ENCODE assay signal across 9 cellular contexts in the genomic region with DNA sequence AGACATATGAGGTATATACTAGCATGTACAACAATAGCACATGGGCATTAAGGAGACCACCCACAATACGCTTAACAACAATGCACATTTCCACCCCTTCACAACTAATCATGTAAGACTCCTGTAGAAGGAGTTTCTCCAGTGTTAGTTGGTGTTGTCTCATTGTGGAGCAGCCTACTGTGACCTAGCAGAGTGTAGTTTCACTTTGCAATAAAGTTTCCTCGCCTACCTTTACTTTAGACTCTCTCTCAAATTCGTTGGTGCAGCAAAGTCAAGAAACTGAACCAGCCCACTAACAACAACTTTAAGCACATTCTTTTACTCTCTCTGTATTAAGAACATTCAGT.
DNase-seq lines count a peak whose midpoint lies in the region; ATAC-seq and TF ChIP-seq lines count a peak whose summit lies in the region.
"Had no signal": no experiment of that assay in that cellular context is flagged by ENCODE, and none has a peak within 500 bp of the region (broad histone marks: within the 10 kb centered on the region; RNA-seq: fewer than 3 reads in every experiment).

No MANE protein-coding gene starts in this region.

- TF ChIP-seq CTCF in GM23338 (conservative IDR thresholded peaks at IDR 0.05; ENCODE audit: low read depth in 2 of 2) = no peak
- no peak for TF ChIP-seq CTCF in H9 (conservative IDR thresholded peaks at IDR 0.05)

- H3K23me2 ChIP-seq in H9 (ENCODE audit: insufficient read length, low read depth, low read length, poor library complexity, severe bottlenecking) = no peaks in the 10 kb centered on the region

- no peaks in the 10 kb centered on the region for H3K27me3 Mint-ChIP-seq in activated T-cell treated with anti-CD3 and anti-CD28 coated beads, Interleukin-2, amount 50 U/mL, for 4 hours (ENCODE audit: low read depth)
- no peaks in the 10 kb centered on the region for H3K27me3 Mint-ChIP-seq in GM23338 (ENCODE audit: insufficient read depth, low read depth, poor library complexity)
- no peaks in the 10 kb centered on the region for H3K27me3 Mint-ChIP-seq in natural killer cell treated with Interleukin-12 subunit alpha and Interleukin-12 subunit beta and Interleukin-15 and Interleukin-18, amount 100 ng/mL, for 72 hours
- no peaks in the 10 kb centered on the region for H3K27me3 Mint-ChIP-seq in H9 (ENCODE audit: low read depth)

- no peak overlapping the region for H2BK15ac ChIP-seq in H9 (ENCODE audit: low read depth, low read length)

- no peak overlapping the region for H3K4me3 ChIP-seq in GM23338

- H2BK120ac ChIP-seq in H9 (ENCODE audit: low read depth, low read length, poor library complexity, severe bottlenecking) = no peak overlapping the region

- no peak for DNase-seq in activated T-cell treated with anti-CD3 and anti-CD28 coated beads, Interleukin-2, amount 50 U/mL, for 4 hours
- DNase-seq in activated T-cell treated with anti-CD3 and anti-CD28 coated beads for 4 hours (no peak), GM23338 (ENCODE audit: low spot score) (no peak), NCI-H146 treated with DMSO at 0.1 percent for 48 hours (lab: John Stamatoyannopoulos, UW; ENCODE audit: unreplicated experiment) (no peak), NCI-H748 (lab: John Stamatoyannopoulos, UW; ENCODE audit: unreplicated experiment) (no peak), H9 (no peak)
- DNase-seq in natural killer cell treated with Interleukin-12 subunit alpha and Interleukin-12 subunit beta and Interleukin-15 and Interleukin-18, amount 100 ng/mL, for 72 hours (ENCODE audit: low spot score) = no peak
- DNase-seq: COR-L47 had no signal

- H3K27ac Mint-ChIP-seq in GM23338 (no peak overlapping the region), H9 (no peak overlapping the region)
- peak overlapping the region; percentile 93 to 94 for H3K27ac Mint-ChIP-seq in natural killer cell treated with Interleukin-12 subunit alpha and Interleukin-12 subunit beta and Interleukin-15 and Interleukin-18, amount 100 ng/mL, for 72 hours

- H2BK5ac ChIP-seq in H9 (ENCODE audit: insufficient read length, low read length) = no peak overlapping the region

- no peaks in the 10 kb centered on the region for H3K9me3 ChIP-seq in H9 (ENCODE audit: control insufficient read depth, low read depth, low read length)

- H3K56ac ChIP-seq in H9 (ENCODE audit: insufficient read length, low read depth, low read length) = no peak overlapping the region

- H3K23ac ChIP-seq in H9 (ENCODE audit: insufficient read length, low read depth, low read length) = no peak overlapping the region

- H3F3A ChIP-seq in GM23338 (replicated peaks; ENCODE audit: low read depth) = no peaks in the 10 kb centered on the region

- H3K4me2 ChIP-seq in GM23338 (no peak overlapping the region), H9 (ENCODE audit: insufficient read depth, insufficient read length, low read length) (no peak overlapping the region)

- no peaks in the 10 kb centered on the region for H3K79me1 ChIP-seq in H9 (ENCODE audit: insufficient read depth, low read depth, low read length, poor library complexity, severe bottlenecking)

- no peak overlapping the region for H2BK20ac ChIP-seq in H9 (ENCODE audit: low read depth, low read length, poor library complexity, severe bottlenecking)

- no peak overlapping the region for H4K8ac ChIP-seq in H9 (replicated peaks; ENCODE audit: insufficient read length, low read depth, low read length)

- H4K20me1 ChIP-seq in GM23338 (replicated peaks; ENCODE audit: insufficient read depth) = no peaks in the 10 kb centered on the region
- no peaks in the 10 kb centered on the region for H4K20me1 ChIP-seq in H9 (ENCODE audit: control insufficient read depth, insufficient read depth, insufficient read length)

- H3K9me3 Mint-ChIP-seq in activated T-cell treated with anti-CD3 and anti-CD28 coated beads, Interleukin-2, amount 50 U/mL, for 4 hours = peaks cover 4% of the 10 kb centered on the region
- H3K9me3 Mint-ChIP-seq in GM23338 (no peaks in the 10 kb centered on the region), H9 (no peaks in the 10 kb centered on the region; a peak in 1 of 5 replicates)
- H3K9me3 Mint-ChIP-seq in natural killer cell treated with Interleukin-12 subunit alpha and Interleukin-12 subunit beta and Interleukin-15 and Interleukin-18, amount 100 ng/mL, for 72 hours = peaks cover 3% of the 10 kb centered on the region

- H3K9ac ChIP-seq in H9 (ENCODE audit: extremely low read depth, insufficient read length, low read length) = no peak overlapping the region

- H3K9me2 ChIP-seq in GM23338 (ENCODE audit: insufficient read depth) = no peaks in the 10 kb centered on the region

- no peak overlapping the region for H3K14ac ChIP-seq in H9 (ENCODE audit: insufficient read depth, low read length)

- peak; percentile 73 to 75 for ATAC-seq in activated T-cell treated with anti-CD3 and anti-CD28 coated beads, Interleukin-2, amount 50 U/mL, for 4 hours
- ATAC-seq in GM23338 = no peak
- ATAC-seq in HG03575 (IDR thresholded peaks at IDR 0.05; ENCODE audit: extremely low read depth, insufficient number of reproducible peaks, low FRiP score, unreplicated experiment) = peak; percentile 36
- ATAC-seq in natural killer cell treated with Interleukin-12 subunit alpha and Interleukin-12 subunit beta and Interleukin-15 and Interleukin-18, amount 100 ng/mL, for 72 hours = peak; percentile 78 to 82

- H2AK5ac ChIP-seq in H9 (ENCODE audit: insufficient read length, low read length) = no peak overlapping the region

- no peaks in the 10 kb centered on the region for H3K36me3 ChIP-seq in GM23338 (ENCODE audit: insufficient read depth)

- peak overlapping the region; percentile 61 for H3K4me3 Mint-ChIP-seq in activated T-cell treated with anti-CD3 and anti-CD28 coated beads, Interleukin-2, amount 50 U/mL, for 4 hours
- H3K4me3 Mint-ChIP-seq in GM23338 (no peak overlapping the region), H9 (no peak overlapping the region)
- peak overlapping the region; percentile 88 for H3K4me3 Mint-ChIP-seq in natural killer cell treated with Interleukin-12 subunit alpha and Interleukin-12 subunit beta and Interleukin-15 and Interleukin-18, amount 100 ng/mL, for 72 hours

- H2BK12ac ChIP-seq in H9 (ENCODE audit: insufficient read length, low read depth, low read length) = no peak overlapping the region

- H3K27ac ChIP-seq in GM23338 (ENCODE audit: low read depth) = no peak overlapping the region
- no peak overlapping the region for H3K27ac ChIP-seq in H9 (ENCODE audit: insufficient read length, low read depth, low read length)

- H4K91ac ChIP-seq in H9 (ENCODE audit: insufficient read length, low read depth, low read length) = no peak overlapping the region

- no peak overlapping the region for H3K18ac ChIP-seq in H9 (ENCODE audit: insufficient read length, low read depth, low read length)

- H2AFZ ChIP-seq in GM23338 (0 out of 2 replicates have a peak overlapping the region, but pooled peaks have one; percentile 17), H9 (ENCODE audit: low read length) (no peak overlapping the region)

- H3K4me1 Mint-ChIP-seq in activated T-cell treated with anti-CD3 and anti-CD28 coated beads, Interleukin-2, amount 50 U/mL, for 4 hours (ENCODE audit: low read depth) = peaks cover 50% of the 10 kb centered on the region
- peaks cover 7% of the 10 kb centered on the region; the same call in 2 of the 3 replicates for H3K4me1 Mint-ChIP-seq in GM23338
- peaks cover 47 to 53% of the 10 kb centered on the region in 2 donors for H3K4me1 Mint-ChIP-seq in natural killer cell treated with Interleukin-12 subunit alpha and Interleukin-12 subunit beta and Interleukin-15 and Interleukin-18, amount 100 ng/mL, for 72 hours (ENCODE audit: low read depth in 2 of 2)
- peaks cover 3 to 6% of the 10 kb centered on the region in 2 experiments for H3K4me1 Mint-ChIP-seq in H9

- H3K79me2 ChIP-seq in GM23338 (replicated peaks; ENCODE audit: insufficient read depth) (no peaks in the 10 kb centered on the region), H9 (ENCODE audit: insufficient read depth, low read length) (no peaks in the 10 kb centered on the region)

- no peak overlapping the region for H4K5ac ChIP-seq in H9 (ENCODE audit: insufficient read length, low read depth, low read length)

- WGBS in H9 (ENCODE audit: extremely low coverage, insufficient read length, low lambda C conversion rate) = no CpG with 5 or more reads among the region's 3 CpGs

- H3K27me3 ChIP-seq in GM23338 (ENCODE audit: insufficient read depth) (no peaks in the 10 kb centered on the region), H9 (ENCODE audit: insufficient read depth, low read length) (no peaks in the 10 kb centered on the region)

- H3T11ph ChIP-seq in H9 (ENCODE audit: low read length) = no peak overlapping the region

- H3K4me1 ChIP-seq in GM23338 (ENCODE audit: insufficient read depth) (no peaks in the 10 kb centered on the region), H9 (ENCODE audit: insufficient read depth, low read length) (no peaks in the 10 kb centered on the region)

- no peak overlapping the region for H3K4ac ChIP-seq in H9 (ENCODE audit: low read depth, low read length)

- peaks cover 2% of the 10 kb centered on the region for H3K36me3 Mint-ChIP-seq in activated T-cell treated with anti-CD3 and anti-CD28 coated beads, Interleukin-2, amount 50 U/mL, for 4 hours (ENCODE audit: insufficient read depth)
- no peaks in the 10 kb centered on the region for H3K36me3 Mint-ChIP-seq in GM23338 (ENCODE audit: low read depth)
- H3K36me3 Mint-ChIP-seq in natural killer cell treated with Interleukin-12 subunit alpha and Interleukin-12 subunit beta and Interleukin-15 and Interleukin-18, amount 100 ng/mL, for 72 hours = peaks cover 18% of the 10 kb centered on the region
- H3K36me3 Mint-ChIP-seq in H9 (ENCODE audit: insufficient read depth in 1 of 3, low read depth in 3 of 3) = no peaks in the 10 kb centered on the region

TF ChIP-seq in GM23338, 12 proteins besides CTCF, POLR2A, EP300 and RAD21:
- TF ChIP-seq ZNF331 (CRISPR knock-in tag; IDR thresholded peaks at IDR 0.05; ENCODE audit: low read depth) (no peak), ETS1 (IDR thresholded peaks at IDR 0.05) (no peak), EZH2phosphoT487 (IDR thresholded peaks at IDR 0.05; ENCODE audit: unreplicated experiment) (no peak)
TF ChIP-seq in GM23338: peak in this region for 0.

Comparison
In these comparisons a context has a peak if more than half of its experiments do, and no peak if none do; other contexts are left out.
1. H3K4me3 Mint-ChIP-seq: peak in activated T-cell treated with anti-CD3 and anti-CD28 coated beads, Interleukin-2, amount 50 U/mL, for 4 hours (single experiment) and natural killer cell treated with Interleukin-12 subunit alpha and Interleukin-12 subunit beta and Interleukin-15 and Interleukin-18, amount 100 ng/mL, for 72 hours (single experiment); none in GM23338 (single experiment) and H9 (0 of 2).
2. H3K27ac Mint-ChIP-seq: peak in natural killer cell treated with Interleukin-12 subunit alpha and Interleukin-12 subunit beta and Interleukin-15 and Interleukin-18, amount 100 ng/mL, for 72 hours (2 of 2); none in GM23338 (single experiment) and H9 (0 of 3).